15 cellular contexts compared by ENCODE assay signal in the genomic region with DNA sequence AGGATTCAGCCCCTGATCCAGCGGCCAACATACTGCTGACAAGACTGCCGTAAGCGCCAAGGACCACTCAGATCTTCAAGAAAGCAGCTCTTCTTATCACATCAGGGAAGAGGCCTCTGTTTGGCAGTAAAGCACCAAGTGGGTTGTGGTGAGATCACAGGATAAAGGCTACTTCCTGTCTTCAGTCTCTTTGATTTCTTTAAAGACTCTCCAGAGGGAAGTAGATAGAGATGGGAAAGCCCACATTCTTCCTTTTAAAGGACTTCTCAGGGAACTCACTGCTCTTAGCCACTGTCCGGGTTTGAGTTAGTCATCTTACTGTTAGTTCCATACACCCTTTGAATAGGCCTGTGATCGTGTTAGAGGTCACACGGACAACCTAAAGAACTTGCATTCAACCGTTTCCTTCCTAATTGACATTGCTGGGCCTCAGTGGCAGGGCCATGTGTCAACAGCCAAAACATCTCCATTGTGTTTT. TPM values are rescaled to one million over a fixed set of nuclear protein-coding genes. Genes with fewer than 3 reads are reported as not detected.
DNase-seq lines count a peak whose midpoint lies in the region; ATAC-seq and TF ChIP-seq lines count a peak whose summit lies in the region.
"Had no signal": no experiment of that assay in that cellular context is flagged by ENCODE, and none has a peak within 500 bp of the region (broad histone marks: within the 10 kb centered on the region; RNA-seq: fewer than 3 reads in every experiment).

No MANE protein-coding gene starts in this region.

- intact Hi-C loops in Right ventricle myocardium superior (cut with DNase I) (no loop called here), left cardiac atrium (cut with DNase I) (no loop called here)

- no peaks in the 10 kb centered on the region for H3K36me3 ChIP-seq in brain microvascular endothelial cell (replicated peaks)
- no peaks in the 10 kb centered on the region for H3K36me3 ChIP-seq in smooth muscle cell (ENCODE audit: low read depth)

- no peaks in the 10 kb centered on the region for H3K4me1 ChIP-seq in smooth muscle cell (ENCODE audit: low read depth)

- H3K27me3 ChIP-seq in brain microvascular endothelial cell (replicated peaks) (no peaks in the 10 kb centered on the region), smooth muscle cell (ENCODE audit: low read depth) (no peaks in the 10 kb centered on the region)

- H3K4me3 ChIP-seq in brain microvascular endothelial cell (ENCODE audit: low read depth, low read length): no peak overlapping the region
- no peak overlapping the region for H3K4me3 ChIP-seq in smooth muscle cell

- no peak overlapping the region for H3K27ac ChIP-seq in brain microvascular endothelial cell
- peak overlapping the region; percentile 67 for H3K27ac ChIP-seq in smooth muscle cell (ENCODE audit: low read depth)
- H3K27ac ChIP-seq: epithelial cell of prostate, KMS-11, VCaP had no signal

- H3K27ac Mint-ChIP-seq in nephron progenitor cell: no peak overlapping the region

- H3K4me3 Mint-ChIP-seq in nephron progenitor cell: no peak overlapping the region

- 21% methylated on average over 7 of the region's 7 CpGs for WGBS in smooth muscle cell (ENCODE audit: low lambda C conversion rate)

- no peaks in the 10 kb centered on the region for H4K20me1 ChIP-seq in smooth muscle cell (ENCODE audit: low read depth)

- H2AFZ ChIP-seq in smooth muscle cell (ENCODE audit: low read depth): peak overlapping the region; percentile 32

- peaks cover 2% of the 10 kb centered on the region for H3K27me3 Mint-ChIP-seq in nephron progenitor cell (ENCODE audit: low read depth, poor library complexity)

- in situ Hi-C loops in brain microvascular endothelial cell (cut with HindIII; ENCODE audit: low pct_ligation_motif_present, low sequenced_read_pairs): no loop called here

- H3K36me3 Mint-ChIP-seq in nephron progenitor cell (ENCODE audit: low read depth): no peaks in the 10 kb centered on the region

- H3F3A ChIP-seq in smooth muscle cell (ENCODE audit: low read depth): peaks cover 31% of the 10 kb centered on the region

- ATAC-seq in Right ventricle myocardium superior (ENCODE audit: poor library complexity) (peak; percentile 20), left cardiac atrium (no peak), GM18505 (IDR thresholded peaks at IDR 0.05; ENCODE audit: unreplicated experiment) (no peak)

- peak overlapping the region; percentile 6 for H3K4me2 ChIP-seq in smooth muscle cell
- H3K4me2 ChIP-seq: KMS-11 had no signal

- H3K4me1 Mint-ChIP-seq in nephron progenitor cell: peaks cover 26% of the 10 kb centered on the region

- H3K79me2 ChIP-seq in smooth muscle cell (ENCODE audit: low read depth): no peaks in the 10 kb centered on the region

- H3K9ac ChIP-seq in smooth muscle cell (ENCODE audit: low read depth): no peak overlapping the region
- H3K9ac ChIP-seq: KMS-11 had no signal

- H3K9me3 ChIP-seq in smooth muscle cell (replicated peaks; ENCODE audit: low read depth): no peaks in the 10 kb centered on the region

- TF ChIP-seq CTCF in brain microvascular endothelial cell (IDR thresholded peaks at IDR 0.05; ENCODE audit: low read depth, low read length, missing control alignments) (no peak), smooth muscle cell (IDR thresholded peaks at IDR 0.05; ENCODE audit: borderline replicate concordance, insufficient read depth, poor library complexity, severe bottlenecking) (no peak), nephron progenitor cell (IDR thresholded peaks at IDR 0.05) (no peak)

- DNase-seq in Right ventricle myocardium superior (no peak), left cardiac atrium (no peak), NOMO-1 treated with DMSO at 0.1 percent for 48 hours (lab: John Stamatoyannopoulos, UW; ENCODE audit: unreplicated experiment) (peak; percentile 41), brain microvascular endothelial cell (peak; percentile 21), smooth muscle cell (lab: John Stamatoyannopoulos, UW; ENCODE audit: unreplicated experiment) (no peak), nephron progenitor cell (no peak), NCI-H187 (lab: John Stamatoyannopoulos, UW) (no peak)
- DNase-seq: C1 segment of cervical spinal cord, NCI-H526 treated with DMSO at 0.1 percent for 48 hours, occipital lobe, substantia nigra had no signal

- H3K9me3 Mint-ChIP-seq in nephron progenitor cell: no peaks in the 10 kb centered on the region

- TF ChIP-seq POLR2A in GM18505 (IDR thresholded peaks at IDR 0.05; ENCODE audit: borderline replicate concordance, extremely low read depth, insufficient read depth, insufficient read length): no peak

RNA-seq across cellular contexts. Expression of a gene that starts 47.2 kb away (rescaled TPM):
- total RNA-seq in Right ventricle myocardium superior (112 TPM), left cardiac atrium (100 to 1,000 TPM in 1 of 2 donors, 10 to 100 TPM in 1; 86.1 to 103 TPM), smooth muscle cell (128 and 134 TPM in 2 replicates)
- polyA plus RNA-seq in smooth muscle cell: 245 and 265 TPM in 2 replicates

Comparison
In these comparisons a context has a peak if more than half of its experiments do, and no peak if none do; other contexts are left out.
1. DNase-seq: peak in NOMO-1 treated with DMSO at 0.1 percent for 48 hours (single experiment) and brain microvascular endothelial cell (single experiment); none in Right ventricle myocardium superior (single experiment), left cardiac atrium (single experiment), smooth muscle cell (single experiment), nephron progenitor cell (single experiment) and NCI-H187 (0 of 2).